ENCODE assay signal across 8 cellular contexts in the genomic region with DNA sequence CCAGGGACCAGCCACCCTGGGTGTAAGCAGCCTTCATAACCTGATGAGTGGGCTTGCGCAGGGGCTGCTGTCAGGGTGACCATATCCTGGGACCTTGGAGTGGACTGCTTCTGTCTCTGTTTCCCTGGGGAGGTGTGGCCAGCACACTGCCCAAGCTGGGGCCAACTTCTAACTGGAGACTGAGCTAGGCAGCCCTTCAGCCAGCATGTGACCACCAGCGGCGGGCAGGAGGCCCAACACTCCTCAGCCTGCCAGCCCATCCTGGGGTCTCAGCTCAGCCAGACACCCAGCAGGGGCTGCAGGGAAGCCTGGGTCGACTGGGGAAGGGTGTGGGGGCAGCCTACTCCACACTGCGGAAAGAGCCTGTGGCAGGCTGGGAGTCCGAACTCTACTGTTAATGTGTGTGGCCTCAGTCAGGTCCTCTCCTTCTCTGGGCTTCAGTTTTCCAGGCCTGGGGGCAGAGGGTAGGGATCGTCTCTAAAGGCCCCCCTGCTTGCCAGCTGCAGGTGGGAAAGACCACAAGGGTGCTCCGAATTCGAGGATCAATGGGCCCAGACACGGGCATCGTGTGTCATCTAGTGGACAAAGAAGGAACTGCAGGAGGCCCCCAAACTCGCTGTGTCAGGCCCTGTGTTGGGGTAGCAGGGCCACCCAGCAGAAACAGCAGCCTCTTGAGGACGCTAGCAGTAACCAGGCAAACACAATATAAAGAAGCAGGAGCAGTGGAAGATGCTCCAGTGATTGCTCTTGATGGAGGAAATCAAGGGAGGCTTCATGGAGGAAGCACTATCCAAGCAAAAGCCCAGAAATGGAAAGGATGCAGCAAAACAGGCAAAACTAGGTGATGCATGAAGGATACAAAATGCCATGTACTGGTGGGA. TPM values are rescaled to one million over a fixed set of nuclear protein-coding genes. Genes with fewer than 3 reads are reported as not detected.
DNase-seq lines count a peak whose midpoint lies in the region; ATAC-seq lines count a peak whose summit lies in the region.

No MANE protein-coding gene starts in this region.

- no peak overlapping the region for H3K4me3 ChIP-seq in effector memory CD4-positive, alpha-beta T cell (ENCODE audit: insufficient read depth, low read depth, low read length, poor library complexity, severe bottlenecking)

- no peaks in the 10 kb centered on the region for H3K9me3 Mint-ChIP-seq in stimulated activated effector memory CD8-positive, alpha-beta T cell treated with anti-CD3 and anti-CD28 coated beads, Interleukin-12 subunit alpha, Interleukin-12 subunit beta, amount 100 ng/mL, for 72 hours

- H3K4me3 Mint-ChIP-seq in stimulated activated effector memory CD8-positive, alpha-beta T cell treated with anti-CD3 and anti-CD28 coated beads, Interleukin-12 subunit alpha, Interleukin-12 subunit beta, amount 100 ng/mL, for 72 hours, result no peak overlapping the region

- no peaks in the 10 kb centered on the region for H3K36me3 ChIP-seq in effector memory CD4-positive, alpha-beta T cell (ENCODE audit: control insufficient read depth, insufficient read depth, low read length)

- DNase-seq in AG08396 (ENCODE audit: low spot score) (peak; percentile 75), NCI-H69 (lab: John Stamatoyannopoulos, UW) (peak; percentile 56), mucosa of gallbladder (ENCODE audit: low spot score) (peak; percentile 58)
- DNase-seq in activated CD4-positive, alpha-beta T cell treated with anti-CD3 and anti-CD28 coated beads, Interleukin-2, amount 50 U/mL, for 48 hours, result peak; percentile 78 to 83
- DNase-seq in effector memory CD4-positive, alpha-beta T cell, result peak; percentile 46 to 57 (median 48)
- DNase-seq in stimulated activated effector memory CD8-positive, alpha-beta T cell treated with anti-CD3 and anti-CD28 coated beads, Interleukin-12 subunit alpha, Interleukin-12 subunit beta, amount 100 ng/mL, for 72 hours (ENCODE audit: low spot score in 2 of 2), result peak; percentile 75 to 92

- H3K36me3 Mint-ChIP-seq in stimulated activated effector memory CD8-positive, alpha-beta T cell treated with anti-CD3 and anti-CD28 coated beads, Interleukin-12 subunit alpha, Interleukin-12 subunit beta, amount 100 ng/mL, for 72 hours, result no peaks in the 10 kb centered on the region

- no peak overlapping the region for H3K27ac ChIP-seq in effector memory CD4-positive, alpha-beta T cell (ENCODE audit: insufficient read depth, low read length, poor library complexity, severe bottlenecking)

- no peaks in the 10 kb centered on the region for H3K27me3 ChIP-seq in effector memory CD4-positive, alpha-beta T cell (replicated peaks; ENCODE audit: control insufficient read depth, insufficient read depth, low read length, poor library complexity, severe bottlenecking)

- peak overlapping the region; percentile 43 for H3K27ac Mint-ChIP-seq in stimulated activated effector memory CD8-positive, alpha-beta T cell treated with anti-CD3 and anti-CD28 coated beads, Interleukin-12 subunit alpha, Interleukin-12 subunit beta, amount 100 ng/mL, for 72 hours

- peaks cover 14% of the 10 kb centered on the region for H3K4me1 Mint-ChIP-seq in stimulated activated effector memory CD8-positive, alpha-beta T cell treated with anti-CD3 and anti-CD28 coated beads, Interleukin-12 subunit alpha, Interleukin-12 subunit beta, amount 100 ng/mL, for 72 hours

- peaks cover 3% of the 10 kb centered on the region for H3K4me1 ChIP-seq in effector memory CD4-positive, alpha-beta T cell (ENCODE audit: control insufficient read depth, insufficient read depth, low read length, poor library complexity, severe bottlenecking)

- no peaks in the 10 kb centered on the region for H3K9me3 ChIP-seq in effector memory CD4-positive, alpha-beta T cell (ENCODE audit: control insufficient read depth, low read length)

- peak; percentile 50 for ATAC-seq in GM18867 (IDR thresholded peaks at IDR 0.05; ENCODE audit: unreplicated experiment)
- peak; percentile 63 for ATAC-seq in stimulated activated effector memory CD8-positive, alpha-beta T cell treated with anti-CD3 and anti-CD28 coated beads, Interleukin-12 subunit alpha, Interleukin-12 subunit beta, amount 100 ng/mL, for 72 hours
- no peak for ATAC-seq in HG03196 (IDR thresholded peaks at IDR 0.05; ENCODE audit: unreplicated experiment)

RNA-seq across cellular contexts. Expression of gene SEMA3G, which starts 2.0 kb away (rescaled TPM):
- 11.6 TPM for total RNA-seq in mucosa of gallbladder

RNA-seq across cellular contexts. Expression of gene TNNC1, which starts 7.0 kb away (rescaled TPM):
- total RNA-seq in mucosa of gallbladder, result 0.81 TPM

RNA-seq across cellular contexts. Expression of gene NISCH, which starts 8.5 kb away (rescaled TPM):
- total RNA-seq in mucosa of gallbladder, result 111 TPM

RNA-seq across cellular contexts. Expression of gene PHF7, which starts 36.4 kb away (rescaled TPM):
- 5.4 TPM for total RNA-seq in mucosa of gallbladder

RNA-seq across cellular contexts. Expression of gene BAP1, which starts 37.1 kb away (rescaled TPM):
- 71.3 TPM for total RNA-seq in mucosa of gallbladder
